9 cellular contexts compared by ENCODE assay signal in genomic region chr2:187658952-187659525, GRCh38.
A peak's percentile ranks its signal among the peaks of the same experiment; 100 is the strongest.
DNase-seq lines count a peak whose midpoint lies in the region; ATAC-seq and TF ChIP-seq lines count a peak whose summit lies in the region.
"Had no signal": no experiment of that assay in that cellular context is flagged by ENCODE, and none has a peak within 500 bp of the region (broad histone marks: within the 10 kb centered on the region; RNA-seq: fewer than 3 reads in every experiment).

No MANE protein-coding gene starts in this region.

- no peaks in the 10 kb centered on the region for H3K36me3 Mint-ChIP-seq in immature natural killer cell
- H3K36me3 Mint-ChIP-seq: activated naive CD4-positive, alpha-beta T cell treated with anti-CD3 and anti-CD28 coated beads, Interleukin-2, amount 50 U/mL, for 24 hours had no signal

- no peak overlapping the region for H4K5ac ChIP-seq in mesendoderm (ENCODE audit: low read length)

- no peaks in the 10 kb centered on the region for H3K79me2 ChIP-seq in mesendoderm (ENCODE audit: control insufficient read depth, insufficient read depth, low read length)

- no peak for DNase-seq in GM12864 (ENCODE audit: low read depth)
- peak; percentile 4 for DNase-seq in astrocyte of the cerebellum (ENCODE audit: low read depth)
- peak; percentile 82 for DNase-seq in mesendoderm
- no peak for DNase-seq in immature natural killer cell
- DNase-seq in NCI-H524 treated with DMSO at 0.1 percent for 48 hours (lab: John Stamatoyannopoulos, UW) = no peak
- DNase-seq in stimulated activated naive CD4-positive, alpha-beta T cell treated with Interleukin-2 at 50 U/mL for 16 hours (lab: John Stamatoyannopoulos, UW) = no peak

- no peak overlapping the region for H4K8ac ChIP-seq in mesendoderm (ENCODE audit: low read depth, low read length)

- H2BK15ac ChIP-seq in mesendoderm (replicated peaks; ENCODE audit: low read depth) = no peak overlapping the region

- no peak overlapping the region for H3K4me2 ChIP-seq in mesendoderm (ENCODE audit: low read length)

- H3K4me3 ChIP-seq in GM12864 (ENCODE audit: low read depth, low read length) = no peak overlapping the region
- H3K4me3 ChIP-seq in astrocyte of the cerebellum (ENCODE audit: low read depth, low read length) = no peak overlapping the region
- H3K4me3 ChIP-seq in mesendoderm (ENCODE audit: low read length) = no peak overlapping the region

- no peak overlapping the region for H3K27ac Mint-ChIP-seq in immature natural killer cell
- H3K27ac Mint-ChIP-seq: activated naive CD4-positive, alpha-beta T cell treated with anti-CD3 and anti-CD28 coated beads, Interleukin-2, amount 50 U/mL, for 24 hours had no signal

- no peak overlapping the region for H3K23ac ChIP-seq in mesendoderm (ENCODE audit: low read length)

- H3K9ac ChIP-seq in mesendoderm (ENCODE audit: low read length) = no peak overlapping the region

- ATAC-seq in HG03432 (IDR thresholded peaks at IDR 0.05; ENCODE audit: unreplicated experiment) (peak; percentile 69), HG03460 (IDR thresholded peaks at IDR 0.05; ENCODE audit: unreplicated experiment) (no peak)

- H2BK120ac ChIP-seq in mesendoderm (ENCODE audit: low read depth, low read length) = no peak overlapping the region

- in situ Hi-C loops in astrocyte of the cerebellum (cut with HindIII; ENCODE audit: low sequenced_read_pairs) = no loop called here

- no peaks in the 10 kb centered on the region for H3K27me3 ChIP-seq in mesendoderm (ENCODE audit: insufficient read depth, low read length, poor library complexity)

- no peak overlapping the region for H2BK5ac ChIP-seq in mesendoderm (ENCODE audit: low read length)

- no peak overlapping the region for H3K4ac ChIP-seq in mesendoderm (ENCODE audit: low read depth, low read length)

- TF ChIP-seq CTCF in GM12864 (IDR thresholded peaks at IDR 0.05; ENCODE audit: low read depth, low read length, missing control alignments) (peak; percentile 40), astrocyte of the cerebellum (IDR thresholded peaks at IDR 0.05; ENCODE audit: low read depth, low read length, missing control alignments) (peak; percentile 55)

- H3K4me1 Mint-ChIP-seq in immature natural killer cell = no peaks in the 10 kb centered on the region
- H3K4me1 Mint-ChIP-seq: activated naive CD4-positive, alpha-beta T cell treated with anti-CD3 and anti-CD28 coated beads, Interleukin-2, amount 50 U/mL, for 24 hours had no signal

- H3K79me1 ChIP-seq in mesendoderm (ENCODE audit: low read length) = no peaks in the 10 kb centered on the region

- H3K18ac ChIP-seq in mesendoderm (ENCODE audit: low read length) = no peak overlapping the region

- WGBS in mesendoderm (ENCODE audit: extremely low coverage, insufficient coverage, low lambda C conversion rate) = no CpG with 5 or more reads among the region's 5 CpGs

- no peak overlapping the region for H3K4me3 Mint-ChIP-seq in immature natural killer cell
- H3K4me3 Mint-ChIP-seq: activated naive CD4-positive, alpha-beta T cell treated with anti-CD3 and anti-CD28 coated beads, Interleukin-2, amount 50 U/mL, for 24 hours had no signal

- H3K36me3 ChIP-seq in mesendoderm (ENCODE audit: control insufficient read depth, insufficient read depth, low read length) = no peaks in the 10 kb centered on the region

- no peak overlapping the region for H2AK5ac ChIP-seq in mesendoderm (ENCODE audit: low read length)

- no peak overlapping the region for H3K56ac ChIP-seq in mesendoderm (ENCODE audit: low read length)

- H3K4me1 ChIP-seq in mesendoderm (ENCODE audit: control insufficient read depth, low read depth, low read length) = no peaks in the 10 kb centered on the region

- peaks cover 0 to 25% (median 13%) of the 10 kb centered on the region in 6 donors for H3K9me3 Mint-ChIP-seq in immature natural killer cell
- H3K9me3 Mint-ChIP-seq: activated naive CD4-positive, alpha-beta T cell treated with anti-CD3 and anti-CD28 coated beads, Interleukin-2, amount 50 U/mL, for 24 hours had no signal

- no peak overlapping the region for H3K27ac ChIP-seq in mesendoderm (ENCODE audit: low read depth, low read length)

- H3K27me3 Mint-ChIP-seq in immature natural killer cell (ENCODE audit: low read depth in 3 of 3) = peaks cover 0 to 3% (median 0%) of the 10 kb centered on the region in 3 donors
- H3K27me3 Mint-ChIP-seq: activated naive CD4-positive, alpha-beta T cell treated with anti-CD3 and anti-CD28 coated beads, Interleukin-2, amount 50 U/mL, for 24 hours had no signal

Comparison
In these comparisons a context has a peak if more than half of its experiments do, and no peak if none do; other contexts are left out.
1. DNase-seq: peak in astrocyte of the cerebellum (single experiment) and mesendoderm (single experiment); none in GM12864 (single experiment), immature natural killer cell (0 of 3), NCI-H524 treated with DMSO at 0.1 percent for 48 hours (single experiment) and stimulated activated naive CD4-positive, alpha-beta T cell treated with Interleukin-2 at 50 U/mL for 16 hours (single experiment).